ENCODE assay signal across 29 cellular contexts in the genomic region with DNA sequence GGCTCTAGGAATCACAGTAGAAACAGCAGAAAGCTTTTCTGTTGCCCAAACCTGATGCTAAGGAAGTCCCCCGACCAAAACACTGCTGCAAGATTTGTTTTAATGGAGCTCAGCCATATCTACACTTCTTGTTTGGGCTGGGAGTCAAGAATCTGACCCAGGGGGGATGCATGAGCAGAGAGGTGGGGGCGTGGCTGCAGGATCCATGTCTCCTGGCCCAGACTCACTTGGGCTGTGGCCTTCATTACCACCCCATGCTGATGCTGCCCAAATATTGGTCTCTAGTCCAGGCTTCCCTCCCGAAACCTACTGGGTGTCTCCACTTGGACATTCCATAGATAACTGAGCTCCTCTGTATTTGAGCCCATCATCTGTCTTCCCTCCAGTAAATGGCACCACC.
"Had no signal": no experiment of that assay in that cellular context is flagged by ENCODE, and none has a peak within 500 bp of the region (broad histone marks: within the 10 kb centered on the region; RNA-seq: fewer than 3 reads in every experiment).

No MANE protein-coding gene starts in this region.

- H3K36me3 ChIP-seq: adrenal gland, esophagus muscularis mucosa, gastrocnemius medialis had no signal

- H3K27ac ChIP-seq: adrenal gland, body of pancreas, esophagus muscularis mucosa, foreskin keratinocyte, gastrocnemius medialis had no signal

- H3K9me3 ChIP-seq: adrenal gland, body of pancreas, esophagus muscularis mucosa, gastrocnemius medialis had no signal

- ATAC-seq: activated CD4-positive, alpha-beta T cell treated with anti-CD3 and anti-CD28 coated beads for 36 hours; activated CD8-positive, alpha-beta memory T cell treated with anti-CD3 and anti-CD28 coated beads, Interleukin-2, amount 10 ng/mL, durations not matched to agents 7 days and 5 days; activated CD8-positive, alpha-beta T cell treated with anti-CD3 and anti-CD28 coated beads, Interleukin-2, amount 10 ng/mL, durations not matched to agents 7 days and 5 days; activated naive CD8-positive, alpha-beta T cell treated with anti-CD3 and anti-CD28 coated beads, Interleukin-2, amount 50 U/mL, for 24 hours; body of pancreas; effector memory CD8-positive, alpha-beta T cell; foreskin keratinocyte; gastrocnemius medialis; T-cell had no signal

- H3K4me3 ChIP-seq: adrenal gland, body of pancreas, esophagus muscularis mucosa, gastrocnemius medialis had no signal

- H3K27me3 ChIP-seq: adrenal gland, body of pancreas, foreskin keratinocyte had no signal

- DNase-seq: activated CD4-positive, alpha-beta memory T cell treated with anti-CD3 and anti-CD28 coated beads for 36 hours; activated CD4-positive, alpha-beta T cell treated with anti-CD3 and anti-CD28 coated beads for 36 hours; activated CD4-positive, CD25-positive, alpha-beta regulatory T cell; activated CD4-positive, CD25-positive, alpha-beta regulatory T cell treated with anti-CD3 and anti-CD28 coated beads, Interleukin-2, amount 50 U/mL, for 72 hours; activated CD8-positive, alpha-beta memory T cell treated with anti-CD3 and anti-CD28 coated beads, Interleukin-2, amount 10 ng/mL, durations not matched to agents 7 days and 5 days; activated CD8-positive, alpha-beta memory T cell treated with anti-CD3 and anti-CD28 coated beads, Interleukin-2, amount 50 U/mL, for 4 hours; activated CD8-positive, alpha-beta T cell treated with anti-CD3 and anti-CD28 coated beads, Interleukin-2, amount 10 ng/mL, durations not matched to agents 7 days and 5 days; activated effector memory CD4-positive, alpha-beta T cell treated with anti-CD3 and anti-CD28 coated beads, Interleukin-2, amount 50 U/mL, for 16 hours; activated naive CD4-positive, alpha-beta T cell treated with anti-CD3 and anti-CD28 coated beads for 36 hours; activated naive CD8-positive, alpha-beta T cell treated with anti-CD3 and anti-CD28 coated beads for 36 hours; activated naive CD8-positive, alpha-beta T cell treated with anti-CD3 and anti-CD28 coated beads, Interleukin-2, amount 50 U/mL, for 24 hours; activated T-cell treated with anti-CD3 and anti-CD28 coated beads, Interleukin-2, amount 50 U/mL, for 1 hour; activated T-cell treated with anti-CD3 and anti-CD28 coated beads, Interleukin-2, amount 50 U/mL, for 48 hours; adrenal gland; amygdala; aorta; body of pancreas; caudate nucleus; cortex of kidney; dermis blood vessel endothelial cell; effector CD4-positive, alpha-beta T cell; effector memory CD8-positive, alpha-beta T cell; erythroblast; foreskin keratinocyte; gastrocnemius medialis; glutamatergic neuron; T-cell; T1000 had no signal

- H3K4me1 ChIP-seq: adrenal gland, esophagus muscularis mucosa, foreskin keratinocyte, gastrocnemius medialis had no signal
